ENCODE assay signal across 19 cellular contexts in the genomic region with DNA sequence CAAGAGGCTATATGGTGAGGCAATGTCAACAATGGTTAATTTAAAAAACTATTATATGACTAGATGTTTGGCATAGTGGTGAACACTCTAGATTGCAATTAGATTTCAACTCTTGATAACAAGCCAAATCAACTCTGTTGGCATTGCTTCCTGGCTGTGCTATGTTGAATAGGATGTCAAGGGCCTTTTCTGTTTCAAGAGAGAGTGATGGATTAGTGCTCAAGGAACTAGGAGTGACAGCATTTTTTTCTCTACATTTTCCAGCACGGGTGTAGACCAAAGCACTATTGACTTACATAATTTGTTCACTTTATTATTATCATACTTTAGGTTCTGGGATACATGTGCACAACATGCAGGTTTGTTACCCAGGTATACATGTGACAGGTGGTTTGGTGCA.
"Had no signal": no experiment of that assay in that cellular context is flagged by ENCODE, and none has a peak within 500 bp of the region (broad histone marks: within the 10 kb centered on the region; RNA-seq: fewer than 3 reads in every experiment).

No MANE protein-coding gene starts in this region.

- H3K4me1 ChIP-seq: breast epithelium, foreskin keratinocyte, pancreas, sigmoid colon, spleen, testis had no signal

- H3K27me3 ChIP-seq: breast epithelium, foreskin keratinocyte, pancreas, sigmoid colon, spleen, testis had no signal

- ATAC-seq: activated T-helper 17 cell treated with anti-CD3 and anti-CD28 coated beads, Interleukin-2, amount 50 U/mL, for 72 hours; effector memory CD8-positive, alpha-beta T cell; foreskin keratinocyte; left ventricle myocardium superior; mucosa of descending colon; naive thymus-derived CD4-positive, alpha-beta T cell; pancreas; stimulated activated naive CD8-positive, alpha-beta T cell treated with anti-CD3 and anti-CD28 coated beads, Interleukin-15, amount 100 ng/mL, for 72 hours had no signal

- H3K4me3 ChIP-seq: breast epithelium, mucosa of descending colon, pancreas, sigmoid colon, spleen, testis had no signal

- DNase-seq: activated CD4-positive, CD25-positive, alpha-beta regulatory T cell treated with anti-CD3 and anti-CD28 coated beads, Interleukin-2, amount 50 U/mL, for 72 hours; activated naive CD4-positive, alpha-beta T cell treated with Interleukin-2 at 50 U/mL for 16 hours; aorta; cerebellar nuclear complex; effector memory CD8-positive, alpha-beta T cell; foreskin keratinocyte; glutamatergic neuron; hypothalamus; kidney; left ventricle myocardium superior; mucosa of descending colon; naive thymus-derived CD4-positive, alpha-beta T cell; pancreas; sigmoid colon; spleen; stimulated activated naive CD8-positive, alpha-beta T cell treated with anti-CD3 and anti-CD28 coated beads, Interleukin-15, amount 100 ng/mL, for 72 hours; testis had no signal

- H3K27ac ChIP-seq: breast epithelium, foreskin keratinocyte, pancreas, sigmoid colon, spleen, testis had no signal

- H3K36me3 ChIP-seq: breast epithelium, pancreas, sigmoid colon, spleen had no signal

- H3K9me3 ChIP-seq: pancreas, testis had no signal
